8 cellular contexts compared by ENCODE assay signal in the genomic region with DNA sequence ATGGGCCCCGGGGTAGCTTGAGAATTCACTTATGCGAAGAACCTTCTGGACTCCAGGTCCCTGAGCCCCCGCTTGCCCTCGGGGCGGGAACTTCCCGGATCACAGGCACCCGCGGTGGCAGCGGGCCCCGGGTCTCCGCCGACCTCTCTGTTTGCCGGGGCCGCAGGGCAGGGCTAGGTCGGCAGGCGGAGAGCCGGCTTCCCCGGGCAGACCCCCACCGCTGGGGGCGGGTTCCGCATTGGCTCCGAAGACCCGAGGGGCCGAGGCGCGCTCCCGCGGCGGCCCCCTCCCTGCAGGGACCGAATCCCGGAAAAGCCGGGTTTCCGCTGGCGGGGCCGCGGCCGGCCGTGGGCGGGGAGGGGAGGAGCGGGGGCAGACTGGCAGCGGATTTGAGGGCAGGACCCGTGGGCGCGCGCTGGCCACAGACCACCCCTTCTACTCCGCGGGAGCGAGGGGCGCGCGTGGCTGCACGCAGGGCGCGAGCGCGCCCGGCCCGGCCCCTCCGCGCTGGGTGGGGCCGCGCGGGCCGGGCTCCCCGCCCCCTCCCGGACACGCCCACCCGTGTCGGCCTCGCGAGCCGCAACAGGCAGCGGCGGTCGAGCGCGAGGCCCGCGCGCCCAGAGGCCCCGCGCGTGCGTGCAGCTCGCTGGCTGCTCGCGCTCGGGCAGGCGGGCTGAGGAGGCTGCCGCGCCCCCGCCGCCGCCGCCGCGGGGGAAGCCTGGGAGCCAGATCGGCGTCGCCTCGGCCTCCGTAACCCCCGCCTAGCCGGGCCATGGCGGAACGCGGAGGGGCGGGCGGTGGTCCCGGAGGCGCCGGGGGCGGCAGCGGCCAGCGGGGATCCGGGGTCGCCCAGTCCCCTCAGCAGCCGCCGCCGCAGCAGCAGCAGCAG. TPM values are rescaled to one million over a fixed set of nuclear protein-coding genes. Genes with fewer than 3 reads are reported as not detected.
DNase-seq lines count a peak whose midpoint lies in the region; ATAC-seq and TF ChIP-seq lines count a peak whose summit lies in the region.

Gene PACS1, plus strand, starts transcription at position 558 of the 889 bp plus-strand sequence. Its CDS starts 215 bp downstream, at position 773.

- H3K4me3 Mint-ChIP-seq in activated naive CD8-positive, alpha-beta T cell treated with anti-CD3 and anti-CD28 coated beads, Interleukin-2, amount 10 ng/mL, durations not matched to agents 7 days and 5 days: peak within 1 kb of the TSS; percentile 88
- H3K4me3 Mint-ChIP-seq in osteocyte (ENCODE audit: unreplicated experiment): peak within 1 kb of the TSS; percentile 88

- H3K27ac ChIP-seq in tibial artery: peak within 1 kb of the TSS; percentile 94 to 97

- no peaks in the 10 kb centered on the region for H3K9me3 Mint-ChIP-seq in activated naive CD8-positive, alpha-beta T cell treated with anti-CD3 and anti-CD28 coated beads, Interleukin-2, amount 10 ng/mL, durations not matched to agents 7 days and 5 days
- no peaks in the 10 kb centered on the region for H3K9me3 Mint-ChIP-seq in osteocyte (ENCODE audit: unreplicated experiment)

- peak within 1 kb of the TSS; percentile 88 for H3K27ac Mint-ChIP-seq in activated naive CD8-positive, alpha-beta T cell treated with anti-CD3 and anti-CD28 coated beads, Interleukin-2, amount 10 ng/mL, durations not matched to agents 7 days and 5 days
- peak within 1 kb of the TSS; percentile 97 for H3K27ac Mint-ChIP-seq in osteocyte (ENCODE audit: unreplicated experiment)

- intact Hi-C loops in head of caudate nucleus (cut with DNase I) (no loop called here), tibial artery (cut with DNase I; ENCODE audit: low total_unique reads) (no loop called here)

- POLR2A ChIA-PET in activated naive CD8-positive, alpha-beta T cell treated with anti-CD3 and anti-CD28 coated beads, Interleukin-2, amount 10 ng/mL, durations not matched to agents 7 days and 5 days (lab: Charles Lee): interaction anchor here (0.8 to 6.9 kb wide), 9 partner anchors 11 to 68 kb away, joined by 3 to 62 read pairs (median 11); partner anchors contain the start of genes BANF1, EIF1AD and SF3B2

- H3K9me3 ChIP-seq in tibial artery: no peaks in the 10 kb centered on the region

- H3K4me1 Mint-ChIP-seq in activated naive CD8-positive, alpha-beta T cell treated with anti-CD3 and anti-CD28 coated beads, Interleukin-2, amount 10 ng/mL, durations not matched to agents 7 days and 5 days: peaks cover 54% of the 10 kb centered on the region
- H3K4me1 Mint-ChIP-seq in osteocyte (ENCODE audit: unreplicated experiment): peaks cover 42% of the 10 kb centered on the region

- no peaks in the 10 kb centered on the region for H3K27me3 Mint-ChIP-seq in activated naive CD8-positive, alpha-beta T cell treated with anti-CD3 and anti-CD28 coated beads, Interleukin-2, amount 10 ng/mL, durations not matched to agents 7 days and 5 days
- H3K27me3 Mint-ChIP-seq in osteocyte (ENCODE audit: unreplicated experiment): no peaks in the 10 kb centered on the region

- no peaks in the 10 kb centered on the region for H3K27me3 ChIP-seq in tibial artery

- H3K36me3 ChIP-seq in tibial artery: peaks cover 30 to 35% (median 34%) of the 10 kb centered on the region in 3 donors

- H3K4me1 ChIP-seq in tibial artery: peaks cover 5 to 31% (median 25%) of the 10 kb centered on the region in 4 donors

- peak within 1 kb of the TSS; percentile 72 for H3K4me3 ChIP-seq in AG10803 (ENCODE audit: low read length)
- peak within 1 kb of the TSS; percentile 60 to 90 for H3K4me3 ChIP-seq in tibial artery

- TF ChIP-seq CTCF in AG10803 (conservative IDR thresholded peaks at IDR 0.05; ENCODE audit: low read length) (no peak), osteocyte (IDR thresholded peaks at IDR 0.05) (peak; percentile 6), tibial artery (IDR thresholded peaks at IDR 0.05) (peak in 1 of 2 experiments; percentile 57)

- H3K36me3 Mint-ChIP-seq in activated naive CD8-positive, alpha-beta T cell treated with anti-CD3 and anti-CD28 coated beads, Interleukin-2, amount 10 ng/mL, durations not matched to agents 7 days and 5 days: peaks cover 31% of the 10 kb centered on the region
- peaks cover 42% of the 10 kb centered on the region for H3K36me3 Mint-ChIP-seq in osteocyte (ENCODE audit: unreplicated experiment)

- DNase-seq in AG10803 (ENCODE audit: low read depth): peak; percentile 91
- peak; percentile 53 for DNase-seq in HK-2 (ENCODE audit: unreplicated experiment)
- peak; percentile 54 for DNase-seq in SW480 (ENCODE audit: low spot score)
- peak; percentile 89 for DNase-seq in activated naive CD8-positive, alpha-beta T cell treated with anti-CD3 and anti-CD28 coated beads, Interleukin-2, amount 10 ng/mL, durations not matched to agents 7 days and 5 days
- peak in 40 of 42 donors; percentile 53 to 85 (median 68) for DNase-seq in head of caudate nucleus
- DNase-seq in osteocyte (ENCODE audit: extremely low spot score, unreplicated experiment): peak; percentile 94
- peak; percentile 65 to 90 for DNase-seq in tibial artery

- ATAC-seq in GM19035 (IDR thresholded peaks at IDR 0.05; ENCODE audit: unreplicated experiment): peak; percentile 44
- ATAC-seq in activated naive CD8-positive, alpha-beta T cell treated with anti-CD3 and anti-CD28 coated beads, Interleukin-2, amount 10 ng/mL, durations not matched to agents 7 days and 5 days (ENCODE audit: low read depth): peak; percentile 68

RNA-seq across cellular contexts. Expression of gene PACS1, which starts in this region (rescaled TPM):
- total RNA-seq in activated naive CD8-positive, alpha-beta T cell treated with anti-CD3 and anti-CD28 coated beads, Interleukin-2, amount 10 ng/mL, durations not matched to agents 7 days and 5 days: 100 to 1,000 TPM; 138 to 162 TPM
- 83.8 and 84.9 TPM in 2 replicates for total RNA-seq in osteocyte

Comparison
In these comparisons a context has a peak if more than half of its experiments do, and no peak if none do; other contexts are left out.
1. Peak in every context shown above with its lines: DNase-seq, ATAC-seq, H3K4me3 ChIP-seq and H3K27ac ChIP-seq.